25 cellular contexts compared by ENCODE assay signal in genomic region chr1:183783342-183783741, GRCh38. TPM values are rescaled to one million over a fixed set of nuclear protein-coding genes. Genes with fewer than 3 reads are reported as not detected.
DNase-seq lines count a peak whose midpoint lies in the region; ATAC-seq and TF ChIP-seq lines count a peak whose summit lies in the region.
"Had no signal": no experiment of that assay in that cellular context is flagged by ENCODE, and none has a peak within 500 bp of the region (broad histone marks: within the 10 kb centered on the region; RNA-seq: fewer than 3 reads in every experiment).

No MANE protein-coding gene starts in this region.

- H3K4me3 ChIP-seq in adipocyte (ENCODE audit: low read length): peak overlapping the region; percentile 31
- H3K4me3 ChIP-seq in fibroblast of the aortic adventitia (ENCODE audit: low read depth, low read length): no peak overlapping the region
- no peak overlapping the region for H3K4me3 ChIP-seq in subcutaneous abdominal adipose tissue (ENCODE audit: low read depth in 1 of 5, low read length in 5 of 5)
- H3K4me3 ChIP-seq: A549, coronary artery, gastrocnemius medialis, psoas muscle, suprapubic skin, vagina had no signal

- H3K27ac ChIP-seq in subcutaneous abdominal adipose tissue (ENCODE audit: low read depth, low read length): peak overlapping the region; percentile 87
- H3K27ac ChIP-seq: A549, coronary artery, gastrocnemius medialis, RWPE1, suprapubic skin, vagina, VCaP had no signal

- no peak for TF ChIP-seq CTCF in fibroblast of the aortic adventitia (IDR thresholded peaks at IDR 0.05; ENCODE audit: insufficient read depth, low read length)

- peak; percentile 29 to 42 for ATAC-seq in left cardiac atrium
- no peak for ATAC-seq in left ventricle myocardium superior
- ATAC-seq in GM21576 (IDR thresholded peaks at IDR 0.05; ENCODE audit: unreplicated experiment): no peak
- ATAC-seq: A549 had no signal

- no peaks in the 10 kb centered on the region for H3K36me3 ChIP-seq in adipocyte (ENCODE audit: control insufficient read depth, insufficient read depth, low read length, severe bottlenecking)
- no peaks in the 10 kb centered on the region for H3K36me3 ChIP-seq in subcutaneous abdominal adipose tissue (ENCODE audit: control insufficient read depth in 5 of 5, insufficient read depth in 5 of 5, low read length in 5 of 5)
- H3K36me3 ChIP-seq: gastrocnemius medialis, suprapubic skin, vagina had no signal

- peaks cover 28% of the 10 kb centered on the region for H3K4me1 ChIP-seq in adipocyte (ENCODE audit: control insufficient read depth, insufficient read depth, low read length)
- peaks cover 9 to 35% (median 32%) of the 10 kb centered on the region in 5 donors for H3K4me1 ChIP-seq in subcutaneous abdominal adipose tissue (ENCODE audit: control insufficient read depth in 5 of 5, insufficient read depth in 5 of 5, low read length in 5 of 5)

- no peaks in the 10 kb centered on the region for H3K9me3 ChIP-seq in adipocyte (ENCODE audit: control insufficient read depth, low read length)
- no peaks in the 10 kb centered on the region for H3K9me3 ChIP-seq in subcutaneous abdominal adipose tissue (ENCODE audit: control insufficient read depth in 5 of 5, low read length in 5 of 5)
- H3K9me3 ChIP-seq: A549, gastrocnemius medialis, psoas muscle, suprapubic skin, vagina had no signal

- H3K27me3 ChIP-seq in adipocyte (replicated peaks; ENCODE audit: control insufficient read depth, insufficient read depth, low read length) (no peaks in the 10 kb centered on the region), subcutaneous abdominal adipose tissue (ENCODE audit: control insufficient read depth in 5 of 5, insufficient read depth in 4 of 5, low read length in 5 of 5) (no peaks in the 10 kb centered on the region)
- H3K27me3 ChIP-seq: gastrocnemius medialis, suprapubic skin, vagina had no signal

- DNase-seq in left cardiac atrium (no peak), left ventricle myocardium superior (no peak), adipocyte (ENCODE audit: low read depth) (peak; percentile 59), fibroblast of the aortic adventitia (ENCODE audit: low read depth) (peak; percentile 44), glomerular visceral epithelial cell (ENCODE audit: extremely low spot score) (no peak)
- no peak for DNase-seq in activated effector memory CD4-positive, alpha-beta T cell treated with anti-CD3 and anti-CD28 coated beads, Interleukin-2, amount 50 U/mL, for 16 hours
- DNase-seq: activated CD4-positive, alpha-beta T cell treated with anti-CD3 and anti-CD28 coated beads, Interleukin-2, amount 50 U/mL, for 4 hours; activated naive CD4-positive, alpha-beta T cell treated with Interleukin-2 at 50 U/mL for 16 hours; anterior cingulate cortex; DMS79; gastrocnemius medialis; KBM-7; NCI-H1048; NCI-H1930; NCI-H345; psoas muscle; T-helper 1 cell had no signal

- H3K9ac ChIP-seq in adipocyte (ENCODE audit: low read length) (no peak overlapping the region), subcutaneous abdominal adipose tissue (ENCODE audit: low read length in 5 of 5) (no peak overlapping the region)

- intact Hi-C loops in left cardiac atrium (cut with DNase I) (no loop called here), left ventricle myocardium superior (cut with micrococcal nuclease) (no loop called here)

RNA-seq across cellular contexts. Expression of gene RGL1, which starts 21.6 kb away (rescaled TPM):
- total RNA-seq in left cardiac atrium (10 to 100 TPM; 22.5 to 32.7 TPM), left ventricle myocardium superior (18.5 TPM), fibroblast of the aortic adventitia (ENCODE audit: low replicate concordance) (55.1 and 100 TPM in 2 replicates)

Comparison
In these comparisons a context has a peak if more than half of its experiments do, and no peak if none do; other contexts are left out.
1. ATAC-seq: peak in left cardiac atrium (2 of 2); none in left ventricle myocardium superior (single experiment) and GM21576 (single experiment).
2. DNase-seq: peak in adipocyte (single experiment) and fibroblast of the aortic adventitia (single experiment); none in left cardiac atrium (single experiment), left ventricle myocardium superior (single experiment), activated effector memory CD4-positive, alpha-beta T cell treated with anti-CD3 and anti-CD28 coated beads, Interleukin-2, amount 50 U/mL, for 16 hours (single experiment) and glomerular visceral epithelial cell (single experiment).